In genomic region chr2:196591004-196591403, GRCh38 we compare ENCODE assay signal across 14 cellular contexts.
"Had no signal": no experiment of that assay in that cellular context is flagged by ENCODE, and none has a peak within 500 bp of the region (broad histone marks: within the 10 kb centered on the region; RNA-seq: fewer than 3 reads in every experiment).

No MANE protein-coding gene starts in this region.

- H3K4me3 ChIP-seq: colonic mucosa, upper lobe of right lung had no signal

- H3K36me3 ChIP-seq: colonic mucosa, upper lobe of right lung, WERI-Rb-1 had no signal

- DNase-seq: activated CD4-positive, alpha-beta T cell treated with anti-CD3 and anti-CD28 coated beads for 4 hours; activated CD8-positive, alpha-beta memory T cell treated with anti-CD3 and anti-CD28 coated beads, Interleukin-2, amount 50 U/mL, for 4 hours; activated CD8-positive, alpha-beta T cell treated with anti-CD3 and anti-CD28 coated beads for 36 hours; activated gamma-delta T cell treated with Interleukin-2 at 50 U/mL for 16 hours; activated naive CD8-positive, alpha-beta T cell treated with anti-CD3 and anti-CD28 coated beads for 36 hours; activated T-cell treated with anti-CD3 and anti-CD28 coated beads, Interleukin-2, amount 50 U/mL, for 72 hours; colonic mucosa; effector CD4-positive, alpha-beta T cell; stimulated activated naive B cell treated with anti-CD40 and anti-IgM and Interleukin-4, amounts not matched to agents 10 μg/mL and 1 μg/mL and 100 μg/mL, for 72 hours; T-helper 1 cell; upper lobe of right lung; WERI-Rb-1 had no signal

- H3K4me1 ChIP-seq: colonic mucosa, foreskin keratinocyte had no signal

- H3K9me3 ChIP-seq: colonic mucosa, upper lobe of right lung had no signal

- H3K27ac ChIP-seq: colonic mucosa, foreskin keratinocyte, upper lobe of right lung, WERI-Rb-1 had no signal

- ATAC-seq: activated CD8-positive, alpha-beta T cell treated with anti-CD3 and anti-CD28 coated beads for 36 hours; activated T-cell treated with anti-CD3 and anti-CD28 coated beads, Interleukin-2, amount 50 U/mL, for 72 hours; foreskin keratinocyte; right cardiac atrium; stimulated activated naive B cell treated with anti-CD40 and anti-IgM and Interleukin-4, amounts not matched to agents 10 μg/mL and 1 μg/mL and 100 μg/mL, for 72 hours; upper lobe of right lung had no signal
